In the genomic region with DNA sequence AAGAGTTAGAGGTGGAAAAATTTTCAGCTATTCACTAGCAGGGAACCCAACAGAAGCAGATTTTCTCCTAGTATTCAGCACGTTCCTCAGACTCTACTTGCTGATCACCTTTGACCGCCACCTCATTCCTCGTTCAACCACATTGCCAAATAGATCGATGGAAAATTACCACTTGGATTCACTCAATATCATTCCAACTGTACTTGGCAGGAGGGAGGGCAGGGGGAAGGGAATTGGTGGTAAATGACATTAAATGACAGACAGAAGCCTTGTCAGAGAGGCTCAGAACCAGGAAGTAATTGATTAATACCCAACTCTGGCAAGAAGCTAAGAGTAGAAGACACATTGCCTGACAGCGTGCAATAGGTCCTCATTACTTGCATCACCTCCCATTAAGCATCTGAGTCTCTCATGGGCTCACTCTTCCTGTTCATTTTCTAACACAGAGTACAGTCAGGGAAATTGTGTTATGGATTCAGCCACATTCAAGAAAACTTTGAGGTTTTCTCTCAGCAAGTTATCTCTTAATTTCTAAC, we compare ENCODE assay signal across 28 cellular contexts.
DNase-seq lines count a peak whose midpoint lies in the region; ATAC-seq, FAIRE-seq and TF ChIP-seq lines count a peak whose summit lies in the region.
"Had no signal": no experiment of that assay in that cellular context is flagged by ENCODE, and none has a peak within 500 bp of the region (broad histone marks: within the 10 kb centered on the region; RNA-seq: fewer than 3 reads in every experiment).

No MANE protein-coding gene starts in this region.

- TF ChIP-seq POLR2A in right lobe of liver (IDR thresholded peaks at IDR 0.05) (no peak), HepG2 (IDR thresholded peaks at IDR 0.05; ENCODE audit: insufficient read depth in 1 of 2, low read depth in 2 of 2, low read length in 2 of 2) (no peak)

- no peaks in the 10 kb centered on the region for H4K20me1 ChIP-seq in HepG2 (ENCODE audit: insufficient read depth, low read length)

- H3K4me3 ChIP-seq in right lobe of liver (no peak overlapping the region), HepG2 (replicated peaks in 1 of 3; ENCODE audit: insufficient read depth in 1 of 3, low read depth in 2 of 3, low read length in 3 of 3) (no peak overlapping the region)
- H3K4me3 ChIP-seq: K562, MG63, SJSA1 had no signal

- DNase-seq in right lobe of liver, result peak in 1 of 3 donors; percentile 25
- no peak for DNase-seq in HepG2 (ENCODE audit: low spot score)
- peak; percentile 28 for DNase-seq in NCI-H69 (lab: John Stamatoyannopoulos, UW)
- DNase-seq in kidney tubule cell (ENCODE audit: low spot score), result peak; percentile 39
- DNase-seq in HuH-7.5 (ENCODE audit: low spot score), result no peak
- DNase-seq: Caco-2; CD8-positive, alpha-beta T cell; DMS 273 treated with DMSO at 0.1 percent for 48 hours; Kasumi-1; MG63; NCI-H1694 treated with DMSO at 0.1 percent for 48 hours; NCI-H2081; NCI-H2171 treated with DMSO at 0.1 percent for 48 hours; NCI-H345; NCI-H510A treated with DMSO at 0.1 percent for 48 hours; NCI-H748 treated with DMSO at 0.1 percent for 48 hours; NK-92 treated with Interleukin-12 subunit alpha and Interleukin-12 subunit beta, amount 100 ng/mL, for 24 hours; Right ventricle myocardium superior; RPMI8226; T-helper 2 cell had no signal

- H3K79me2 ChIP-seq in HepG2 (ENCODE audit: insufficient read depth, low read length), result no peaks in the 10 kb centered on the region

- TF ChIP-seq CTCF in right lobe of liver (IDR thresholded peaks at IDR 0.05) (no peak), HepG2 (CRISPR knock-in tag; IDR thresholded peaks at IDR 0.05) (no peak)

- POLR2A ChIA-PET in HepG2 (lab: Yijun Ruan, JAX), result no interaction called here

- no peak for TF ChIP-seq RAD21 in HepG2 (CRISPR knock-in tag; IDR thresholded peaks at IDR 0.05)

- H3K36me3 ChIP-seq in right lobe of liver (no peaks in the 10 kb centered on the region), HepG2 (replicated peaks in 1 of 2; ENCODE audit: control insufficient read depth in 1 of 2, insufficient read depth in 2 of 2, low read length in 2 of 2) (no peaks in the 10 kb centered on the region)
- H3K36me3 ChIP-seq: MG63, SJSA1 had no signal

- TF ChIP-seq EP300 in HepG2 (IDR thresholded peaks at IDR 0.05; ENCODE audit: low read depth in 2 of 2, low read length in 2 of 2), result no peak
- no peak for TF ChIP-seq EP300 in HepG2 (CRISPR knock-in tag; IDR thresholded peaks at IDR 0.05; ENCODE audit: borderline replicate concordance)

- in situ Hi-C loops in HepG2 (cut with HindIII; ENCODE audit: extremely low pct_ligation_motif_present, low pct_unique_long_range_greater_than_20kb), result no loop called here

- no TSS peak for BruUV-seq in HepG2 (replicated peaks; lab: Mats Ljungman, UMichigan)

- intact Hi-C loops in right lobe of liver (cut with DNase I) (no loop called here), HepG2 (cut with micrococcal nuclease; ENCODE audit: unreplicated experiment) (no loop called here)

- H3K9me3 ChIP-seq in right lobe of liver (no peaks in the 10 kb centered on the region), HepG2 (ENCODE audit: low read length) (peaks cover 73% of the 10 kb centered on the region)
- H3K9me3 ChIP-seq: Caco-2, SJSA1 had no signal

- CTCF ChIA-PET in HepG2 (lab: Yijun Ruan, JAX; ENCODE audit: low intra/inter-chr PET ratio, low total read pairs), result no interaction called here

- no peak overlapping the region for H3K4me2 ChIP-seq in HepG2 (ENCODE audit: low read depth, low read length)

- WGBS in right lobe of liver (ENCODE audit: insufficient coverage, low coverage, low lambda C conversion rate, missing lambda C conversion rate), result 35% methylated on average over 5 of the region's 5 CpGs
- WGBS in HepG2 (ENCODE audit: low lambda C conversion rate), result 15% methylated on average over 5 of the region's 5 CpGs

- H3K9ac ChIP-seq in HepG2 (ENCODE audit: insufficient read depth, low read depth, low read length), result no peak overlapping the region

- H2AFZ ChIP-seq in HepG2 (ENCODE audit: low read length), result no peak overlapping the region

- ATAC-seq in right lobe of liver, result peak; percentile 27 to 85 (median 48)
- no peak for ATAC-seq in HepG2
- no peak for ATAC-seq in GM19395 (IDR thresholded peaks at IDR 0.05; ENCODE audit: unreplicated experiment)
- ATAC-seq in HG03159 (IDR thresholded peaks at IDR 0.05; ENCODE audit: unreplicated experiment), result no peak
- ATAC-seq: CD8-positive, alpha-beta T cell; HCT116; K562 had no signal

- FAIRE-seq in HepG2 (lab: Jason Lieb, UNC), result no peak
- FAIRE-seq: H1, K562 had no signal

- no peaks in the 10 kb centered on the region for H3K27me3 ChIP-seq in right lobe of liver
- no peaks in the 10 kb centered on the region for H3K27me3 ChIP-seq in HepG2 (ENCODE audit: control insufficient read depth in 1 of 2, insufficient read depth in 2 of 2, low read length in 2 of 2)
- H3K27me3 ChIP-seq: MG63, SJSA1 had no signal

- H3K4me1 ChIP-seq in right lobe of liver (no peaks in the 10 kb centered on the region), HepG2 (ENCODE audit: insufficient read depth, low read length) (no peaks in the 10 kb centered on the region)
- H3K4me1 ChIP-seq: Caco-2, SJSA1 had no signal

- no peak overlapping the region for H3K27ac ChIP-seq in right lobe of liver
- H3K27ac ChIP-seq in HepG2 (ENCODE audit: extremely low read length, insufficient read depth, low read length), result no peak overlapping the region
- H3K27ac ChIP-seq: C4-2B, HL-60, SJSA1 had no signal

TF ChIP-seq in HepG2, 621 proteins besides CTCF, POLR2A, EP300 and RAD21 (continues in another document):
- no peak for TF ChIP-seq MAZ (IDR thresholded peaks at IDR 0.05; ENCODE audit: borderline replicate concordance, low read depth, low read length)
- no peak for TF ChIP-seq MAZ (CRISPR knock-in tag; IDR thresholded peaks at IDR 0.05; ENCODE audit: low read depth)
- TF ChIP-seq TBX2 (CRISPR knock-in tag; IDR thresholded peaks at IDR 0.05; ENCODE audit: borderline replicate concordance), result no peak
- no peak for TF ChIP-seq RFX3 (CRISPR knock-in tag; IDR thresholded peaks at IDR 0.05)
- no peak for TF ChIP-seq ZNF232 (CRISPR knock-in tag; IDR thresholded peaks at IDR 0.05; ENCODE audit: borderline replicate concordance)
- TF ChIP-seq, protein P1, sequence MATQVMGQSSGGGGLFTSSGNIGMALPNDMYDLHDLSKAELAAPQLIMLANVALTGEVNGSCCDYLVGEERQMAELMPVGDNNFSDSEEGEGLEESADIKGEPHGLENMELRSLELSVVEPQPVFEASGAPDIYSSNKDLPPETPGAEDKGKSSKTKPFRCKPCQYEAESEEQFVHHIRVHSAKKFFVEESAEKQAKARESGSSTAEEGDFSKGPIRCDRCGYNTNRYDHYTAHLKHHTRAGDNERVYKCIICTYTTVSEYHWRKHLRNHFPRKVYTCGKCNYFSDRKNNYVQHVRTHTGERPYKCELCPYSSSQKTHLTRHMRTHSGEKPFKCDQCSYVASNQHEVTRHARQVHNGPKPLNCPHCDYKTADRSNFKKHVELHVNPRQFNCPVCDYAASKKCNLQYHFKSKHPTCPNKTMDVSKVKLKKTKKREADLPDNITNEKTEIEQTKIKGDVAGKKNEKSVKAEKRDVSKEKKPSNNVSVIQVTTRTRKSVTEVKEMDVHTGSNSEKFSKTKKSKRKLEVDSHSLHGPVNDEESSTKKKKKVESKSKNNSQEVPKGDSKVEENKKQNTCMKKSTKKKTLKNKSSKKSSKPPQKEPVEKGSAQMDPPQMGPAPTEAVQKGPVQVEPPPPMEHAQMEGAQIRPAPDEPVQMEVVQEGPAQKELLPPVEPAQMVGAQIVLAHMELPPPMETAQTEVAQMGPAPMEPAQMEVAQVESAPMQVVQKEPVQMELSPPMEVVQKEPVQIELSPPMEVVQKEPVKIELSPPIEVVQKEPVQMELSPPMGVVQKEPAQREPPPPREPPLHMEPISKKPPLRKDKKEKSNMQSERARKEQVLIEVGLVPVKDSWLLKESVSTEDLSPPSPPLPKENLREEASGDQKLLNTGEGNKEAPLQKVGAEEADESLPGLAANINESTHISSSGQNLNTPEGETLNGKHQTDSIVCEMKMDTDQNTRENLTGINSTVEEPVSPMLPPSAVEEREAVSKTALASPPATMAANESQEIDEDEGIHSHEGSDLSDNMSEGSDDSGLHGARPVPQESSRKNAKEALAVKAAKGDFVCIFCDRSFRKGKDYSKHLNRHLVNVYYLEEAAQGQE (IDR thresholded peaks at IDR 0.05; ENCODE audit: borderline replicate concordance in 1 of 2, low read depth in 1 of 2, low read length in 2 of 2), result no peak
- TF ChIP-seq ZNF7 (CRISPR knock-in tag; IDR thresholded peaks at IDR 0.05), result no peak
- no peak for TF ChIP-seq SP2 (CRISPR knock-in tag; IDR thresholded peaks at IDR 0.05)
- TF ChIP-seq NCOA5 (CRISPR knock-in tag; IDR thresholded peaks at IDR 0.05), result no peak
- TF ChIP-seq, protein P2, sequence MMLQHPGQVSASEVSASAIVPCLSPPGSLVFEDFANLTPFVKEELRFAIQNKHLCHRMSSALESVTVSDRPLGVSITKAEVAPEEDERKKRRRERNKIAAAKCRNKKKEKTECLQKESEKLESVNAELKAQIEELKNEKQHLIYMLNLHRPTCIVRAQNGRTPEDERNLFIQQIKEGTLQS (CRISPR knock-in tag; IDR thresholded peaks at IDR 0.05), result no peak
- TF ChIP-seq HMGA1 (CRISPR knock-in tag; conservative IDR thresholded peaks at IDR 0.05), result no peak
- TF ChIP-seq, protein P3, sequence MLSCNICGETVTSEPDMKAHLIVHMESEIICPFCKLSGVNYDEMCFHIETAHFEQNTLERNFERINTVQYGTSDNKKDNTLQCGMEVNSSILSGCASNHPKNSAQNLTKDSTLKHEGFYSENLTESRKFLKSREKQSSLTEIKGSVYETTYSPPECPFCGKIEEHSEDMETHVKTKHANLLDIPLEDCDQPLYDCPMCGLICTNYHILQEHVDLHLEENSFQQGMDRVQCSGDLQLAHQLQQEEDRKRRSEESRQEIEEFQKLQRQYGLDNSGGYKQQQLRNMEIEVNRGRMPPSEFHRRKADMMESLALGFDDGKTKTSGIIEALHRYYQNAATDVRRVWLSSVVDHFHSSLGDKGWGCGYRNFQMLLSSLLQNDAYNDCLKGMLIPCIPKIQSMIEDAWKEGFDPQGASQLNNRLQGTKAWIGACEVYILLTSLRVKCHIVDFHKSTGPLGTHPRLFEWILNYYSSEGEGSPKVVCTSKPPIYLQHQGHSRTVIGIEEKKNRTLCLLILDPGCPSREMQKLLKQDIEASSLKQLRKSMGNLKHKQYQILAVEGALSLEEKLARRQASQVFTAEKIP (CRISPR knock-in tag; IDR thresholded peaks at IDR 0.05; ENCODE audit: borderline replicate concordance), result no peak
- TF ChIP-seq PTBP1 (IDR thresholded peaks at IDR 0.05; ENCODE audit: low read depth, low read length, poor library complexity, severe bottlenecking), result no peak
- TF ChIP-seq KAT7 (CRISPR knock-in tag; IDR thresholded peaks at IDR 0.05; ENCODE audit: borderline replicate concordance), result no peak
- no peak for TF ChIP-seq ZNF234 (CRISPR knock-in tag; conservative IDR thresholded peaks at IDR 0.05)
- no peak for TF ChIP-seq GPN1 (CRISPR knock-in tag; IDR thresholded peaks at IDR 0.05; ENCODE audit: borderline replicate concordance)
- TF ChIP-seq SYNCRIP (IDR thresholded peaks at IDR 0.05; ENCODE audit: insufficient read depth, low read depth, low read length), result no peak

Comparison
In these comparisons a context has a peak if more than half of its experiments do, and no peak if none do; other contexts are left out.
1. ATAC-seq: peak in right lobe of liver (4 of 4); none in HepG2 (single experiment), GM19395 (single experiment) and HG03159 (single experiment).
2. DNase-seq: peak in NCI-H69 (single experiment) and kidney tubule cell (single experiment); none in HepG2 (single experiment) and HuH-7.5 (single experiment).